8 cellular contexts compared by ENCODE assay signal in the genomic region with DNA sequence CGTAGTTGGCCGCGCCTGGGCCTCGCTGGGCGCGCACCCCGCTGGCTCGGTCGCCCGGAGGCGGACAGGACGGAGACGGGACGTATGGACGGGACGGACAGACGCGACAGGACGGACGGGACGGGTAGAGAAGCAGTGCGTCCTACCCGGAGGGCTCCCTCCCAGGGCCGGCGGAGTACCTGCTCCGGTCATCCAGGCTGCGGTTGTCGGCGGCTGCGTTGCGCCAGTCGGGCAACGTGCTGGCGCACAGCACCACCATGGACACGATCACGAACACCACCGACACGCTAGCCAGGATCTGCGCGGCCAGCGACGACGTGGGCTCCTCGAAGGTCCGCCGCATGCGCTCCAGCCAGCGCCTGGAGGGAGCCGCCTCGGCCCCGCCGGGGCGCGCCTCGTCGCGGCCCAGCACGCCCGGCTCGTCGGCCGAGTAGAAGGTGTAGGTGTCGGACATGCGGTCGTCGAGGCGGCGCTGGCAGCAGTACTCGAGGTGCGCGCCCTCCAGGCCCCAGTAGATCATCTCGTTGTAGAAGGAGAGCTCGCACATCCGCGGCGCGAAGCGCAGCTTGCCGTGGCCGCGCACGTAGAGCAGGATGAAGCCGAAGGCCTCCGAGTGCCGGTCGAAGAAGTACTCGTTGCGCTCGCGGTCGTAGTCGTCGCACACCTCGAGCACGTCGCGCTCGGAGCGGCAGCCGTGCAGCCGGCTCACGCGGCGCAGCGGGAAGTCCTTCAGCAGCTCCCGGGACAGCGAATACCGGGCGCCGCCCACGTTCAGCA. TPM values are rescaled to one million over a fixed set of nuclear protein-coding genes. Genes with fewer than 3 reads are reported as not detected.
A peak's percentile ranks its signal among the peaks of the same experiment; 100 is the strongest.
DNase-seq lines count a peak whose midpoint lies in the region; ATAC-seq and TF ChIP-seq lines count a peak whose summit lies in the region.

No MANE protein-coding gene starts in this region.

- WGBS in heart right ventricle, 2 donors = 2 to 6% methylated on average over 107 to 111 of the region's 111 CpGs
- WGBS in hepatocyte (ENCODE audit: low lambda C conversion rate, missing lambda C conversion rate) = 5% methylated on average over 110 of the region's 111 CpGs

- H3K4me2 ChIP-seq in hepatocyte = peak overlapping the region; percentile 100

- peak overlapping the region; percentile 82 for H2AFZ ChIP-seq in hepatocyte

- H3K9me2 ChIP-seq in hepatocyte (replicated peaks; ENCODE audit: insufficient read depth) = no peaks in the 10 kb centered on the region

- intact Hi-C loops in heart right ventricle (cut with DNase I) (loop anchor here in 1 of 10 donors (5.0 kb wide), 1 partner anchor 169 kb away; no protein-coding TSS in a partner anchor), cardiac septum (cut with DNase I) (no loop called here)

- H4K20me1 ChIP-seq in hepatocyte (ENCODE audit: insufficient read depth, poor library complexity, severe bottlenecking) = no peaks in the 10 kb centered on the region

- H3K27ac ChIP-seq in heart right ventricle = no peak overlapping the region
- no peak overlapping the region for H3K27ac ChIP-seq in hepatocyte

- H3K9me3 ChIP-seq in heart right ventricle (no peaks in the 10 kb centered on the region), hepatocyte (ENCODE audit: low read depth) (no peaks in the 10 kb centered on the region)

- H3K4me1 ChIP-seq in heart right ventricle = peaks cover 0 to 20% (median 10%) of the 10 kb centered on the region in 9 donors
- no peaks in the 10 kb centered on the region for H3K4me1 ChIP-seq in hepatocyte (ENCODE audit: insufficient read depth)

- ATAC-seq in heart right ventricle = peak in 1 of 8 donors; percentile 39
- no peak for ATAC-seq in GM19463 (IDR thresholded peaks at IDR 0.05; ENCODE audit: unreplicated experiment)
- ATAC-seq in GM21786 (IDR thresholded peaks at IDR 0.05; ENCODE audit: unreplicated experiment) = no peak
- no peak for ATAC-seq in GM18909 (IDR thresholded peaks at IDR 0.05; ENCODE audit: poor library complexity, unreplicated experiment)

- no peaks in the 10 kb centered on the region for H3K79me2 ChIP-seq in hepatocyte

- H3K36me3 ChIP-seq in heart right ventricle (no peaks in the 10 kb centered on the region), hepatocyte (replicated peaks; ENCODE audit: insufficient read depth, low read depth) (no peaks in the 10 kb centered on the region)

- H3K4me3 ChIP-seq in heart right ventricle (peak overlapping the region; percentile 34 to 64 (median 60)), hepatocyte (peak overlapping the region; percentile 82)

- peaks cover 13 to 90% (median 54%) of the 10 kb centered on the region in 7 donors for H3K27me3 ChIP-seq in heart right ventricle
- peaks cover 37% of the 10 kb centered on the region for H3K27me3 ChIP-seq in hepatocyte

- TF ChIP-seq CTCF in heart right ventricle (IDR thresholded peaks at IDR 0.05) (no peak), hepatocyte (IDR thresholded peaks at IDR 0.05; ENCODE audit: poor library complexity) (no peak)

- DNase-seq in heart right ventricle (no peak), cardiac septum (ENCODE audit: low spot score) (no peak), hepatocyte (ENCODE audit: low spot score) (peak; percentile 48)
- peak; percentile 66 for DNase-seq in activated CD8-positive, alpha-beta memory T cell treated with anti-CD3 and anti-CD28 coated beads, Interleukin-2, amount 50 U/mL, for 48 hours
- peak; percentile 15 to 38 for DNase-seq in stimulated activated CD4-positive, alpha-beta T cell treated with anti-CD3 and anti-CD28 coated beads, Interleukin-15, amount 100 ng/mL, for 48 hours (ENCODE audit: low read depth in 2 of 2)

RNA-seq across cellular contexts. Expression of a gene that starts 0.9 kb away (rescaled TPM):
- total RNA-seq in heart right ventricle (not detected), cardiac septum (not detected), hepatocyte (0.28 and 0.57 TPM in 2 replicates)
- polyA plus RNA-seq in heart right ventricle (not detected), hepatocyte (0.13 TPM in 1 of 2 replicates, not detected in the other)

Comparison
In these comparisons a context has a peak if more than half of its experiments do, and no peak if none do; other contexts are left out.
1. DNase-seq: peak in activated CD8-positive, alpha-beta memory T cell treated with anti-CD3 and anti-CD28 coated beads, Interleukin-2, amount 50 U/mL, for 48 hours (single experiment), hepatocyte (single experiment) and stimulated activated CD4-positive, alpha-beta T cell treated with anti-CD3 and anti-CD28 coated beads, Interleukin-15, amount 100 ng/mL, for 48 hours (2 of 2); none in heart right ventricle (0 of 2) and cardiac septum (single experiment).